In the genomic region with DNA sequence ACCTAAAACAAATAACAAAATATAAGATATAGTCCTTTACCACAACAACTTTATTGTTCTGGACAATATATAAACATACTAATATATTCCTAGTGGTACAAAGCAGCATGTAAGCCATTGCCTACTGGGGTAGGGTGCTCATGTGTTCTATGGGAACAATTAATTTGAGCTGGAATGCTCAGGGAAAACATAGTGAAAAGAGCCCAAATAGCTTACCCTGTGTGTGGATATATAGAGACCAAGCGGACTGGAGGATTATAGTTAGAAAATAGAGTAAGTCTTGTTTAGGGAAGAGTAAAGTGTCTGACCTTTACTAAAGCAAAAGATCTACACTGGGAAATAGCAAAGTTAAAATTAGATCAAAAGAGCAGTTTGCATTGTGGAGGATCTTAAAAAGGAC, we compare ENCODE assay signal across 11 cellular contexts.
"Had no signal": no experiment of that assay in that cellular context is flagged by ENCODE, and none has a peak within 500 bp of the region (broad histone marks: within the 10 kb centered on the region; RNA-seq: fewer than 3 reads in every experiment).

No MANE protein-coding gene starts in this region.

- H3K36me3 Mint-ChIP-seq: IgD-negative memory B cell had no signal

- H3K4me3 ChIP-seq: K562 had no signal

- H3K4me3 Mint-ChIP-seq: IgD-negative memory B cell had no signal

- H3K4me1 Mint-ChIP-seq: IgD-negative memory B cell had no signal

- H3K27me3 Mint-ChIP-seq: IgD-negative memory B cell had no signal

- H3K4me2 ChIP-seq: KMS-11 had no signal

- H3K27ac ChIP-seq: HL-60, KMS-11 had no signal

- H3K27ac Mint-ChIP-seq: IgD-negative memory B cell had no signal

- H3K9ac ChIP-seq: KMS-11 had no signal

- ATAC-seq: HepG2, K562 had no signal

- FAIRE-seq: HepG2, HTR-8/SVneo, K562 had no signal

- DNase-seq: IMR-90, Karpas-422, Kasumi-1, KBM-7, KG1 had no signal
